1 cellular context compared by ENCODE assay signal in the genomic region with DNA sequence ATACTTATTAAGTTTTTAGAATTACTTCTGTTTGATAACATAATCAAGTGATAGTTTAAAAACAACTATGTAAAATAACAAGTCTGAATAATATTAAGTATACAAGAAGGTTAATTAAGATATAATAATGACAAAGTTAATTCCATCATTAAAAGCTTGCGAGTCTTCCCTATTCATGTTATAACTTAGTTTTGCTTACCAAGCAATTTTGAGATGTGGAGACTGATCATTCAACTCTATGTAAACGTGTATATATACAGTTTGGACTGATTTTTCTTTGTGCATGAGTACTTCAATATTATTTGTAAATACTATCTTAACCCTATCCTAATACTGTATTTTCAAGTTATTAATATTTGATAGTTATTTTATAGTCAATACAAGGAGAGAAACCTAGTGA.
TF ChIP-seq lines count a peak whose summit lies in the region.

No MANE protein-coding gene starts in this region.

TF ChIP-seq in K562, 482 proteins besides CTCF, POLR2A, EP300 and RAD21 (continued from another document):
- TF ChIP-seq MCM3 (IDR thresholded peaks at IDR 0.05) (no peak), MXI1 (IDR thresholded peaks at IDR 0.05; ENCODE audit: low read depth, low read length) (no peak), YBX1 (IDR thresholded peaks at IDR 0.05) (no peak), ZNF316 (IDR thresholded peaks at IDR 0.05) (peak; percentile 56), ARHGAP35 (IDR thresholded peaks at IDR 0.05; ENCODE audit: partially characterized antibody) (no peak), HIVEP1 (CRISPR knock-in tag; IDR thresholded peaks at IDR 0.05) (no peak), ZNF165 (CRISPR knock-in tag; IDR thresholded peaks at IDR 0.05; ENCODE audit: borderline replicate concordance) (no peak), SNRNP70 (optimal IDR thresholded peaks at IDR 0.05; ENCODE audit: low read depth, low read length) (no peak), SMARCB1 (IDR thresholded peaks at IDR 0.05; ENCODE audit: insufficient read length, low read depth) (no peak), SMARCC2 (IDR thresholded peaks at IDR 0.05; ENCODE audit: low read depth) (no peak), U2AF1 (optimal IDR thresholded peaks at IDR 0.05; ENCODE audit: low read depth, low read length) (no peak), C11orf30 (IDR thresholded peaks at IDR 0.05; ENCODE audit: low read depth) (0 out of 2 replicates have a peak, but pooled peaks have one; percentile 9), ZNF780A (CRISPR knock-in tag; IDR thresholded peaks at IDR 0.05) (no peak), POLR2H (tag; IDR thresholded peaks at IDR 0.05; ENCODE audit: low read depth) (no peak), FOXP1 (CRISPR knock-in tag; IDR thresholded peaks at IDR 0.05) (no peak), XRCC4 (IDR thresholded peaks at IDR 0.05; ENCODE audit: extremely low read depth, insufficient read depth, insufficient read length) (no peak), SLC30A9 (CRISPR knock-in tag; IDR thresholded peaks at IDR 0.05) (no peak), ZEB2 (IDR thresholded peaks at IDR 0.05) (no peak), MAFF (IDR thresholded peaks at IDR 0.05; ENCODE audit: low read length) (peak; percentile 58)
- TF ChIP-seq, protein P1, sequence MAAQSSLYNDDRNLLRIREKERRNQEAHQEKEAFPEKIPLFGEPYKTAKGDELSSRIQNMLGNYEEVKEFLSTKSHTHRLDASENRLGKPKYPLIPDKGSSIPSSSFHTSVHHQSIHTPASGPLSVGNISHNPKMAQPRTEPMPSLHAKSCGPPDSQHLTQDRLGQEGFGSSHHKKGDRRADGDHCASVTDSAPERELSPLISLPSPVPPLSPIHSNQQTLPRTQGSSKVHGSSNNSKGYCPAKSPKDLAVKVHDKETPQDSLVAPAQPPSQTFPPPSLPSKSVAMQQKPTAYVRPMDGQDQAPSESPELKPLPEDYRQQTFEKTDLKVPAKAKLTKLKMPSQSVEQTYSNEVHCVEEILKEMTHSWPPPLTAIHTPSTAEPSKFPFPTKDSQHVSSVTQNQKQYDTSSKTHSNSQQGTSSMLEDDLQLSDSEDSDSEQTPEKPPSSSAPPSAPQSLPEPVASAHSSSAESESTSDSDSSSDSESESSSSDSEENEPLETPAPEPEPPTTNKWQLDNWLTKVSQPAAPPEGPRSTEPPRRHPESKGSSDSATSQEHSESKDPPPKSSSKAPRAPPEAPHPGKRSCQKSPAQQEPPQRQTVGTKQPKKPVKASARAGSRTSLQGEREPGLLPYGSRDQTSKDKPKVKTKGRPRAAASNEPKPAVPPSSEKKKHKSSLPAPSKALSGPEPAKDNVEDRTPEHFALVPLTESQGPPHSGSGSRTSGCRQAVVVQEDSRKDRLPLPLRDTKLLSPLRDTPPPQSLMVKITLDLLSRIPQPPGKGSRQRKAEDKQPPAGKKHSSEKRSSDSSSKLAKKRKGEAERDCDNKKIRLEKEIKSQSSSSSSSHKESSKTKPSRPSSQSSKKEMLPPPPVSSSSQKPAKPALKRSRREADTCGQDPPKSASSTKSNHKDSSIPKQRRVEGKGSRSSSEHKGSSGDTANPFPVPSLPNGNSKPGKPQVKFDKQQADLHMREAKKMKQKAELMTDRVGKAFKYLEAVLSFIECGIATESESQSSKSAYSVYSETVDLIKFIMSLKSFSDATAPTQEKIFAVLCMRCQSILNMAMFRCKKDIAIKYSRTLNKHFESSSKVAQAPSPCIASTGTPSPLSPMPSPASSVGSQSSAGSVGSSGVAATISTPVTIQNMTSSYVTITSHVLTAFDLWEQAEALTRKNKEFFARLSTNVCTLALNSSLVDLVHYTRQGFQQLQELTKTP (IDR thresholded peaks at IDR 0.05; ENCODE audit: low read depth in 1 of 2, partially characterized antibody in 2 of 2) = no peak
- TF ChIP-seq, protein P2, sequence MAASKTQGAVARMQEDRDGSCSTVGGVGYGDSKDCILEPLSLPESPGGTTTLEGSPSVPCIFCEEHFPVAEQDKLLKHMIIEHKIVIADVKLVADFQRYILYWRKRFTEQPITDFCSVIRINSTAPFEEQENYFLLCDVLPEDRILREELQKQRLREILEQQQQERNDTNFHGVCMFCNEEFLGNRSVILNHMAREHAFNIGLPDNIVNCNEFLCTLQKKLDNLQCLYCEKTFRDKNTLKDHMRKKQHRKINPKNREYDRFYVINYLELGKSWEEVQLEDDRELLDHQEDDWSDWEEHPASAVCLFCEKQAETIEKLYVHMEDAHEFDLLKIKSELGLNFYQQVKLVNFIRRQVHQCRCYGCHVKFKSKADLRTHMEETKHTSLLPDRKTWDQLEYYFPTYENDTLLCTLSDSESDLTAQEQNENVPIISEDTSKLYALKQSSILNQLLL (CRISPR knock-in tag; IDR thresholded peaks at IDR 0.05; ENCODE audit: borderline replicate concordance) = no peak
- TF ChIP-seq, protein P3, sequence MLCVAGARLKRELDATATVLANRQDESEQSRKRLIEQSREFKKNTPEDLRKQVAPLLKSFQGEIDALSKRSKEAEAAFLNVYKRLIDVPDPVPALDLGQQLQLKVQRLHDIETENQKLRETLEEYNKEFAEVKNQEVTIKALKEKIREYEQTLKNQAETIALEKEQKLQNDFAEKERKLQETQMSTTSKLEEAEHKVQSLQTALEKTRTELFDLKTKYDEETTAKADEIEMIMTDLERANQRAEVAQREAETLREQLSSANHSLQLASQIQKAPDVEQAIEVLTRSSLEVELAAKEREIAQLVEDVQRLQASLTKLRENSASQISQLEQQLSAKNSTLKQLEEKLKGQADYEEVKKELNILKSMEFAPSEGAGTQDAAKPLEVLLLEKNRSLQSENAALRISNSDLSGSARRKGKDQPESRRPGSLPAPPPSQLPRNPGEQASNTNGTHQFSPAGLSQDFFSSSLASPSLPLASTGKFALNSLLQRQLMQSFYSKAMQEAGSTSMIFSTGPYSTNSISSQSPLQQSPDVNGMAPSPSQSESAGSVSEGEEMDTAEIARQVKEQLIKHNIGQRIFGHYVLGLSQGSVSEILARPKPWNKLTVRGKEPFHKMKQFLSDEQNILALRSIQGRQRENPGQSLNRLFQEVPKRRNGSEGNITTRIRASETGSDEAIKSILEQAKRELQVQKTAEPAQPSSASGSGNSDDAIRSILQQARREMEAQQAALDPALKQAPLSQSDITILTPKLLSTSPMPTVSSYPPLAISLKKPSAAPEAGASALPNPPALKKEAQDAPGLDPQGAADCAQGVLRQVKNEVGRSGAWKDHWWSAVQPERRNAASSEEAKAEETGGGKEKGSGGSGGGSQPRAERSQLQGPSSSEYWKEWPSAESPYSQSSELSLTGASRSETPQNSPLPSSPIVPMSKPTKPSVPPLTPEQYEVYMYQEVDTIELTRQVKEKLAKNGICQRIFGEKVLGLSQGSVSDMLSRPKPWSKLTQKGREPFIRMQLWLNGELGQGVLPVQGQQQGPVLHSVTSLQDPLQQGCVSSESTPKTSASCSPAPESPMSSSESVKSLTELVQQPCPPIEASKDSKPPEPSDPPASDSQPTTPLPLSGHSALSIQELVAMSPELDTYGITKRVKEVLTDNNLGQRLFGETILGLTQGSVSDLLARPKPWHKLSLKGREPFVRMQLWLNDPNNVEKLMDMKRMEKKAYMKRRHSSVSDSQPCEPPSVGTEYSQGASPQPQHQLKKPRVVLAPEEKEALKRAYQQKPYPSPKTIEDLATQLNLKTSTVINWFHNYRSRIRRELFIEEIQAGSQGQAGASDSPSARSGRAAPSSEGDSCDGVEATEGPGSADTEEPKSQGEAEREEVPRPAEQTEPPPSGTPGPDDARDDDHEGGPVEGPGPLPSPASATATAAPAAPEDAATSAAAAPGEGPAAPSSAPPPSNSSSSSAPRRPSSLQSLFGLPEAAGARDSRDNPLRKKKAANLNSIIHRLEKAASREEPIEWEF (CRISPR knock-in tag; IDR thresholded peaks at IDR 0.05) = no peak
- TF ChIP-seq, protein P4, sequence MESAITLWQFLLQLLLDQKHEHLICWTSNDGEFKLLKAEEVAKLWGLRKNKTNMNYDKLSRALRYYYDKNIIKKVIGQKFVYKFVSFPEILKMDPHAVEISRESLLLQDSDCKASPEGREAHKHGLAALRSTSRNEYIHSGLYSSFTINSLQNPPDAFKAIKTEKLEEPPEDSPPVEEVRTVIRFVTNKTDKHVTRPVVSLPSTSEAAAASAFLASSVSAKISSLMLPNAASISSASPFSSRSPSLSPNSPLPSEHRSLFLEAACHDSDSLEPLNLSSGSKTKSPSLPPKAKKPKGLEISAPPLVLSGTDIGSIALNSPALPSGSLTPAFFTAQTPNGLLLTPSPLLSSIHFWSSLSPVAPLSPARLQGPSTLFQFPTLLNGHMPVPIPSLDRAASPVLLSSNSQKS (CRISPR knock-in tag; IDR thresholded peaks at IDR 0.05) = no peak
- TF ChIP-seq, protein P5, sequence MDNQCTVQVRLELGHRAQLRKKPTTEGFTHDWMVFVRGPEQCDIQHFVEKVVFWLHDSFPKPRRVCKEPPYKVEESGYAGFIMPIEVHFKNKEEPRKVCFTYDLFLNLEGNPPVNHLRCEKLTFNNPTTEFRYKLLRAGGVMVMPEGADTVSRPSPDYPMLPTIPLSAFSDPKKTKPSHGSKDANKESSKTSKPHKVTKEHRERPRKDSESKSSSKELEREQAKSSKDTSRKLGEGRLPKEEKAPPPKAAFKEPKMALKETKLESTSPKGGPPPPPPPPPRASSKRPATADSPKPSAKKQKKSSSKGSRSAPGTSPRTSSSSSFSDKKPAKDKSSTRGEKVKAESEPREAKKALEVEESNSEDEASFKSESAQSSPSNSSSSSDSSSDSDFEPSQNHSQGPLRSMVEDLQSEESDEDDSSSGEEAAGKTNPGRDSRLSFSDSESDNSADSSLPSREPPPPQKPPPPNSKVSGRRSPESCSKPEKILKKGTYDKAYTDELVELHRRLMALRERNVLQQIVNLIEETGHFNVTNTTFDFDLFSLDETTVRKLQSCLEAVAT (IDR thresholded peaks at IDR 0.05) = no peak
